Comparison of ENCODE assay signal across 21 cellular contexts in genomic region chr14:21320913-21321312, GRCh38. TPM values are rescaled to one million over a fixed set of nuclear protein-coding genes. Genes with fewer than 3 reads are reported as not detected.
"Had no signal": no experiment of that assay in that cellular context is flagged by ENCODE, and none has a peak within 500 bp of the region (broad histone marks: within the 10 kb centered on the region; RNA-seq: fewer than 3 reads in every experiment).

No MANE protein-coding gene starts in this region.

- ATAC-seq: body of pancreas, foreskin keratinocyte, psoas muscle had no signal

- H3K4me3 ChIP-seq: body of pancreas, cardiac muscle cell, pancreas had no signal

- FAIRE-seq: endometrium, pancreas had no signal

- H3K27ac ChIP-seq: body of pancreas, cardiac muscle cell, foreskin keratinocyte, pancreas, psoas muscle, right atrium auricular region, thoracic aorta had no signal

- H3K27me3 ChIP-seq: body of pancreas, cardiac muscle cell, pancreas, right atrium auricular region had no signal

- H3K36me3 Mint-ChIP-seq: activated naive CD4-positive, alpha-beta T cell treated with anti-CD3 and anti-CD28 coated beads, Interleukin-2, amount 50 U/mL, for 24 hours; type B pancreatic cell had no signal

- H3K36me3 ChIP-seq: cardiac muscle cell, pancreas, right atrium auricular region, thoracic aorta had no signal

- H3K27ac Mint-ChIP-seq: activated naive CD4-positive, alpha-beta T cell treated with anti-CD3 and anti-CD28 coated beads, Interleukin-2, amount 50 U/mL, for 24 hours; nephron; T-helper 2 cell treated with Interferon-gamma antibody and Interleukin-4, amounts not matched to agents 5 μg/mL and 100 μg/mL, for 36 hours; type B pancreatic cell had no signal

- H3K27me3 Mint-ChIP-seq: activated naive CD4-positive, alpha-beta T cell treated with anti-CD3 and anti-CD28 coated beads, Interleukin-2, amount 50 U/mL, for 24 hours had no signal

- H3K9me3 Mint-ChIP-seq: activated naive CD4-positive, alpha-beta T cell treated with anti-CD3 and anti-CD28 coated beads, Interleukin-2, amount 50 U/mL, for 24 hours; nephron; T-helper 2 cell treated with Interferon-gamma antibody and Interleukin-4, amounts not matched to agents 5 μg/mL and 100 μg/mL, for 36 hours; type B pancreatic cell had no signal

- H3K4me1 ChIP-seq: body of pancreas, foreskin keratinocyte, pancreas, psoas muscle, right atrium auricular region had no signal

- H3K9me3 ChIP-seq: body of pancreas, pancreas, psoas muscle, right atrium auricular region, thoracic aorta had no signal

- DNase-seq: activated gamma-delta T cell treated with Interleukin-2 at 50 U/mL for 16 hours; activated T-cell treated with anti-CD3 and anti-CD28 coated beads, Interleukin-2, amount 50 U/mL, for 1 hour; anterior cingulate cortex; body of pancreas; effector CD4-positive, alpha-beta T cell; erythroblast; foreskin keratinocyte; hippocampal formation; pancreas; psoas muscle; stimulated activated CD4-positive, alpha-beta T cell treated with anti-CD3 and anti-CD28 coated beads, Interleukin-4, amount 100 ng/mL, for 24 hours; stimulated activated naive CD4-positive, alpha-beta T cell treated with Interleukin-2 at 50 U/mL for 16 hours had no signal

- H3K4me1 Mint-ChIP-seq: nephron had no signal

- H3K4me3 Mint-ChIP-seq: activated naive CD4-positive, alpha-beta T cell treated with anti-CD3 and anti-CD28 coated beads, Interleukin-2, amount 50 U/mL, for 24 hours; nephron; T-helper 2 cell treated with Interferon-gamma antibody and Interleukin-4, amounts not matched to agents 5 μg/mL and 100 μg/mL, for 36 hours; type B pancreatic cell had no signal

RNA-seq across cellular contexts. Expression of gene RPGRIP1, which starts 41.0 kb away (rescaled TPM):
- total RNA-seq: body of pancreas, cardiac muscle cell, foreskin keratinocyte, myocyte, psoas muscle, thoracic aorta had no signal
- polyA plus RNA-seq: foreskin keratinocyte had no signal
